Comparison of ENCODE assay signal across 12 cellular contexts in genomic region chr22:44094751-44095302, GRCh38.
A peak's percentile ranks its signal among the peaks of the same experiment; 100 is the strongest.
DNase-seq lines count a peak whose midpoint lies in the region; ATAC-seq, FAIRE-seq and TF ChIP-seq lines count a peak whose summit lies in the region.
"Had no signal": no experiment of that assay in that cellular context is flagged by ENCODE, and none has a peak within 500 bp of the region (broad histone marks: within the 10 kb centered on the region; RNA-seq: fewer than 3 reads in every experiment).

No MANE protein-coding gene starts in this region.

- H3K79me1 ChIP-seq in H1 (ENCODE audit: low read depth, low read length) = no peaks in the 10 kb centered on the region; the same call in 1 of the 2 replicates

- no peak overlapping the region for H3K14ac ChIP-seq in H1 (ENCODE audit: insufficient read length)

- 80% methylated on average over 13 of the region's 14 CpGs; no CpG with 5 or more reads in 1 of the 2 experiments for WGBS in H1 (ENCODE audit: extremely low coverage in 1 of 2, insufficient coverage in 1 of 2, insufficient read length in 1 of 2, insufficient replicate concordance in 2 of 2, low coverage in 1 of 2, low lambda C conversion rate in 2 of 2, missing lambda C conversion rate in 1 of 2), 2 experiments

- H3K23me2 ChIP-seq in H1 (ENCODE audit: low read depth, low read length) = no peaks in the 10 kb centered on the region

- H3K9me3 ChIP-seq in right atrium auricular region (no peaks in the 10 kb centered on the region), H1 (ENCODE audit: insufficient read depth in 2 of 2, low read depth in 1 of 2, low read length in 1 of 2) (no peaks in the 10 kb centered on the region), osteoblast (ENCODE audit: low read depth, low read length) (no peaks in the 10 kb centered on the region)
- H3K9me3 ChIP-seq: BLaER1 treated with 17β-estradiol and CSF1 and Interleukin-3, amounts not matched to agents 10 nM and 100 nM had no signal

- H2AK5ac ChIP-seq in H1 (ENCODE audit: low read depth, low read length) = no peak overlapping the region

- H2BK5ac ChIP-seq in H1 (ENCODE audit: low read depth, low read length) = no peak overlapping the region

- H3K36me3 ChIP-seq in right atrium auricular region = peaks cover 29% of the 10 kb centered on the region
- H3K36me3 ChIP-seq in H1 (ENCODE audit: control insufficient read depth in 2 of 4, insufficient read depth in 4 of 4, low read length in 3 of 4) = no peaks in the 10 kb centered on the region
- H3K36me3 ChIP-seq in osteoblast (ENCODE audit: insufficient read depth, low read length) = no peaks in the 10 kb centered on the region

- TF ChIP-seq POLR2A in H1 (IDR thresholded peaks at IDR 0.05; ENCODE audit: control extremely low read depth in 1 of 2, low read depth in 2 of 2, low read length in 2 of 2) = no peak

- no peak overlapping the region for H3K23ac ChIP-seq in H1 (ENCODE audit: insufficient read length)

- no peak overlapping the region for H2BK12ac ChIP-seq in H1 (ENCODE audit: low read depth, low read length)

- H3K4me1 ChIP-seq in right atrium auricular region (peaks cover 0 to 4% of the 10 kb centered on the region in 2 donors), H1 (replicated peaks in 1 of 4; ENCODE audit: control insufficient read depth in 3 of 4, insufficient read depth in 4 of 4, low read length in 3 of 4) (peaks cover 0 to 4% (median 2%) of the 10 kb centered on the region in 4 experiments; a peak in 4 of 7 replicates), osteoblast (ENCODE audit: insufficient read depth, low read length) (peaks cover 2% of the 10 kb centered on the region)

- H2AFZ ChIP-seq in H1 (ENCODE audit: low read length) = no peak overlapping the region
- no peak overlapping the region for H2AFZ ChIP-seq in osteoblast (ENCODE audit: low read length)

- no peak overlapping the region for H2BK120ac ChIP-seq in H1 (replicated peaks; ENCODE audit: low read depth, low read length)

- H4K8ac ChIP-seq in H1 (ENCODE audit: extremely low read depth, insufficient read depth, low read length) = peak overlapping the region; percentile 53; the same call in 1 of the 2 replicates

- no peak for TF ChIP-seq RAD21 in H1 (IDR thresholded peaks at IDR 0.05 in 1 of 2, conservative IDR thresholded peaks at IDR 0.05 in 1 of 2; ENCODE audit: low read depth in 2 of 2, low read length in 2 of 2)

- H4K20me1 ChIP-seq in H1 (replicated peaks in 1 of 2; ENCODE audit: control insufficient read depth in 1 of 2, insufficient read depth in 2 of 2, low read length in 2 of 2) (no peaks in the 10 kb centered on the region), osteoblast (ENCODE audit: insufficient read depth, low read length) (no peaks in the 10 kb centered on the region)

- H3K4me2 ChIP-seq in H1 (ENCODE audit: insufficient read depth in 1 of 2, low read depth in 2 of 2, low read length in 2 of 2) (no peak overlapping the region), osteoblast (ENCODE audit: insufficient read depth, low read length) (no peak overlapping the region)
- H3K4me2 ChIP-seq: BLaER1 treated with 17β-estradiol and CSF1 and Interleukin-3, amounts not matched to agents 10 nM and 100 nM had no signal

- H3K9ac ChIP-seq in H1 (replicated peaks in 1 of 4; ENCODE audit: extremely low read depth in 1 of 4, low read depth in 3 of 4, low read length in 3 of 4) = no peak overlapping the region
- H3K9ac ChIP-seq: BLaER1 treated with 17β-estradiol and CSF1 and Interleukin-3, amounts not matched to agents 10 nM and 100 nM had no signal

- POLR2A ChIA-PET in H1 (lab: Charles Lee; ENCODE audit: partially characterized antibody) = no interaction called here

- TF ChIP-seq CTCF in right atrium auricular region (IDR thresholded peaks at IDR 0.05) (no peak), H1 (IDR thresholded peaks at IDR 0.05; ENCODE audit: control extremely low read depth in 1 of 3, insufficient read depth in 1 of 3, low read depth in 1 of 3, low read length in 3 of 3) (no peak), osteoblast (IDR thresholded peaks at IDR 0.05; ENCODE audit: extremely low read depth, low read depth, low read length) (no peak)

- H3K18ac ChIP-seq in H1 (ENCODE audit: extremely low read depth, low read length) = peak overlapping the region; percentile 60

- no peak for ATAC-seq in Right ventricle myocardium superior (ENCODE audit: poor library complexity)

- intact Hi-C loops in Right ventricle myocardium superior (cut with DNase I) = no loop called here

- no peak overlapping the region for H3K56ac ChIP-seq in H1 (replicated peaks; ENCODE audit: insufficient read length, low read depth, low read length)

- H3K79me2 ChIP-seq in H1 (ENCODE audit: control insufficient read depth in 1 of 2, insufficient read depth in 2 of 2, low read length in 2 of 2) = no peaks in the 10 kb centered on the region
- no peaks in the 10 kb centered on the region for H3K79me2 ChIP-seq in osteoblast (ENCODE audit: insufficient read depth, low read length)

- no peak overlapping the region for H4K5ac ChIP-seq in H1 (ENCODE audit: insufficient read length, low read depth, low read length)

- no peak overlapping the region for H3K27ac ChIP-seq in right atrium auricular region
- no peak overlapping the region for H3K27ac ChIP-seq in H1 (ENCODE audit: low read depth, low read length)
- H3K27ac ChIP-seq in osteoblast (ENCODE audit: low read depth, low read length) = no peak overlapping the region
- H3K27ac ChIP-seq: BLaER1 treated with 17β-estradiol and CSF1 and Interleukin-3, amounts not matched to agents 10 nM and 100 nM had no signal

- no peak for TF ChIP-seq EP300 in H1 (IDR thresholded peaks at IDR 0.05; ENCODE audit: borderline replicate concordance in 1 of 2, low read depth in 2 of 2, low read length in 2 of 2)

- H4K91ac ChIP-seq in H1 (replicated peaks; ENCODE audit: insufficient read length, low read length) = no peak overlapping the region

- no peak overlapping the region for H2BK20ac ChIP-seq in H1 (ENCODE audit: low read length)

- DNase-seq in Right ventricle myocardium superior (peak; percentile 33), right atrium auricular region (ENCODE audit: low spot score) (no peak), H1 (ENCODE audit: low read depth in 1 of 2, low spot score in 2 of 2) (no peak), osteoblast (ENCODE audit: insufficient read length, low spot score, missing footprints) (peak; percentile 61), nucleus accumbens (lab: John Stamatoyannopoulos, UW) (no peak), NCI-H2171 treated with DMSO at 0.1 percent for 48 hours (lab: John Stamatoyannopoulos, UW) (no peak), NCI-H1105 (lab: John Stamatoyannopoulos, UW) (no peak)
- DNase-seq: ACHN; CD4-positive, CD25-positive, alpha-beta regulatory T cell; IMR-90 had no signal

- no peak overlapping the region for H3K4me3 ChIP-seq in right atrium auricular region
- no peak overlapping the region for H3K4me3 ChIP-seq in H1 (ENCODE audit: extremely low read depth in 1 of 4, insufficient read depth in 2 of 4, low read depth in 3 of 4, low read length in 4 of 4)
- H3K4me3 ChIP-seq in osteoblast (ENCODE audit: insufficient read depth, low read length) = no peak overlapping the region
- H3K4me3 ChIP-seq: BLaER1 treated with 17β-estradiol and CSF1 and Interleukin-3, amounts not matched to agents 10 nM and 100 nM had no signal

- H3K27me3 ChIP-seq in right atrium auricular region (no peaks in the 10 kb centered on the region), H1 (replicated peaks in 1 of 4; ENCODE audit: control insufficient read depth in 3 of 4, extremely low read depth in 1 of 4, insufficient read depth in 3 of 4, low read length in 3 of 4) (no peaks in the 10 kb centered on the region), osteoblast (ENCODE audit: insufficient read depth, low read length) (no peaks in the 10 kb centered on the region)
- H3K27me3 ChIP-seq: BLaER1 treated with 17β-estradiol and CSF1 and Interleukin-3, amounts not matched to agents 10 nM and 100 nM had no signal

- no peak overlapping the region; the same call in 1 of the 2 replicates for H2BK15ac ChIP-seq in H1 (ENCODE audit: low read length)

- H3K4ac ChIP-seq in H1 (replicated peaks; ENCODE audit: insufficient read length, low read depth, low read length) = no peak overlapping the region

- CTCF ChIA-PET in H1 (lab: Charles Lee; ENCODE audit: partially characterized antibody) = interaction anchor here (0.9 to 3.2 kb wide), 6 partner anchors 9 to 263 kb away, joined by 3 to 25 read pairs (median 4); no protein-coding TSS in a partner anchor

- no peak for FAIRE-seq in H1 (lab: Jason Lieb, UNC)
- FAIRE-seq: H54 had no signal

TF ChIP-seq in H1, 55 proteins besides CTCF, POLR2A, EP300 and RAD21 (continues in another document):
- no peak for TF ChIP-seq JUN (IDR thresholded peaks at IDR 0.05; ENCODE audit: low read depth, low read length)
- no peak for TF ChIP-seq YY1 (IDR thresholded peaks at IDR 0.05; ENCODE audit: low read depth, low read length)
- TF ChIP-seq SAP30 (IDR thresholded peaks at IDR 0.05; ENCODE audit: insufficient read depth, insufficient replicate concordance, low read length) = no peak
- no peak for TF ChIP-seq E2F6 (IDR thresholded peaks at IDR 0.05)
- no peak for TF ChIP-seq HDAC2 (IDR thresholded peaks at IDR 0.05; ENCODE audit: borderline replicate concordance in 1 of 2, low read depth in 2 of 2, low read length in 2 of 2)
- TF ChIP-seq RXRA (IDR thresholded peaks at IDR 0.05; ENCODE audit: insufficient read depth, low read depth, low read length) = no peak
- no peak for TF ChIP-seq HDAC6 (IDR thresholded peaks at IDR 0.05; ENCODE audit: low read depth, low read length)
- TF ChIP-seq TAF7 (optimal IDR thresholded peaks at IDR 0.05; ENCODE audit: borderline replicate concordance, low read depth, low read length) = no peak
- no peak for TF ChIP-seq PHF8 (conservative IDR thresholded peaks at IDR 0.05; ENCODE audit: low read depth, low read length)
- TF ChIP-seq POU5F1 (IDR thresholded peaks at IDR 0.05; ENCODE audit: low read depth, low read length) = no peak
- TF ChIP-seq ATF2 (IDR thresholded peaks at IDR 0.05; ENCODE audit: low read length) = no peak

Comparison
In these comparisons a context has a peak if more than half of its experiments do, and no peak if none do; other contexts are left out.
1. DNase-seq: peak in Right ventricle myocardium superior (single experiment) and osteoblast (single experiment); none in right atrium auricular region (single experiment), H1 (0 of 2), nucleus accumbens (0 of 56), NCI-H2171 treated with DMSO at 0.1 percent for 48 hours (single experiment) and NCI-H1105 (single experiment).